In the genomic region with DNA sequence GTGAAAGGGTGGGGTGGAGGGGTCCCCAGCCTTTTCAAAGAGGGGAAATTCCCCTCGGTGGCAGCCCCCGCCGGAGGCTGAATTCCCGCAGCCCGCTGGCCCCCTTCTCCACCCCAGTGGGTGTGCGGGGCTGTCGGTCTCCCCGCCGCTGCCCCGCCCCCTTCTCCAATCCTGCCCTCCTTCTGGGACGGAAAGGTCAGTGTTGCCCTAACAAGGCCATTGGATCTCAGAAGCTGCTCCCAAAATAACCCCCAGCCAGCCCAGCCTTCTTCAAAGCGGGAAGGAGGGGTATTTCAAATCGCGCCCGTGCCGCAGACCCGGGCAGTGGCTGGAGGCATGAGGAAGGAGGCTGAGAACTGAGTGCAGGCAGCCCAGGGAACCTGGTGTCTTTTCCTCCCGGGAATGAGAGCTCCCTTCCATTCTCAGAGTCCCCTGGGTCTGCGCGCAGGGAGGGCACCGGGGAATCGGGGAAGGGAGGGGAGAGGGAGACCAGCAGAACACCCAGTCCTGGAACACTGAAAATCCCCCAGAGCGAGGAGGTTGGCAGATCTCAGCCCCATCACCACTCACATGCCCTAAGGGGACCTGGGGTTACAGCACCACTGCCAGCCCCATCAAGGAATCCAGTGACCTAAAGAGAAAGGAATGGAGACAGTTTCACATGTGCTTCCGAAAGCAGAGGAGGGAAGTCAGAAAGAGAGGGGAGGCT, we compare ENCODE assay signal across 1 cellular context.
TF ChIP-seq lines count a peak whose summit lies in the region.

A gene (minus strand): TSS at position 135 of the 709 bp plus-strand sequence. CDS start 483 bp downstream, outside the sequence.

TF ChIP-seq in GM12878, 131 proteins besides CTCF, POLR2A, EP300 and RAD21 (continued from another document):
- TF ChIP-seq, protein P1, sequence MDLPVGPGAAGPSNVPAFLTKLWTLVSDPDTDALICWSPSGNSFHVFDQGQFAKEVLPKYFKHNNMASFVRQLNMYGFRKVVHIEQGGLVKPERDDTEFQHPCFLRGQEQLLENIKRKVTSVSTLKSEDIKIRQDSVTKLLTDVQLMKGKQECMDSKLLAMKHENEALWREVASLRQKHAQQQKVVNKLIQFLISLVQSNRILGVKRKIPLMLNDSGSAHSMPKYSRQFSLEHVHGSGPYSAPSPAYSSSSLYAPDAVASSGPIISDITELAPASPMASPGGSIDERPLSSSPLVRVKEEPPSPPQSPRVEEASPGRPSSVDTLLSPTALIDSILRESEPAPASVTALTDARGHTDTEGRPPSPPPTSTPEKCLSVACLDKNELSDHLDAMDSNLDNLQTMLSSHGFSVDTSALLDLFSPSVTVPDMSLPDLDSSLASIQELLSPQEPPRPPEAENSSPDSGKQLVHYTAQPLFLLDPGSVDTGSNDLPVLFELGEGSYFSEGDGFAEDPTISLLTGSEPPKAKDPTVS (IDR thresholded peaks at IDR 0.05; ENCODE audit: low read depth, low read length): no peak
- TF ChIP-seq, protein P2, sequence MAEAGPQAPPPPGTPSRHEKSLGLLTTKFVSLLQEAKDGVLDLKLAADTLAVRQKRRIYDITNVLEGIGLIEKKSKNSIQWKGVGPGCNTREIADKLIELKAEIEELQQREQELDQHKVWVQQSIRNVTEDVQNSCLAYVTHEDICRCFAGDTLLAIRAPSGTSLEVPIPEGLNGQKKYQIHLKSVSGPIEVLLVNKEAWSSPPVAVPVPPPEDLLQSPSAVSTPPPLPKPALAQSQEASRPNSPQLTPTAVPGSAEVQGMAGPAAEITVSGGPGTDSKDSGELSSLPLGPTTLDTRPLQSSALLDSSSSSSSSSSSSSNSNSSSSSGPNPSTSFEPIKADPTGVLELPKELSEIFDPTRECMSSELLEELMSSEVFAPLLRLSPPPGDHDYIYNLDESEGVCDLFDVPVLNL (IDR thresholded peaks at IDR 0.05; ENCODE audit: low read depth, low read length): no peak
- no peak for TF ChIP-seq BHLHE40 (IDR thresholded peaks at IDR 0.05; ENCODE audit: borderline replicate concordance in 1 of 2, low read depth in 2 of 2, low read length in 1 of 2)
TF ChIP-seq in GM12878: peak in this region for 0.
